19 cellular contexts compared by ENCODE assay signal in the genomic region with DNA sequence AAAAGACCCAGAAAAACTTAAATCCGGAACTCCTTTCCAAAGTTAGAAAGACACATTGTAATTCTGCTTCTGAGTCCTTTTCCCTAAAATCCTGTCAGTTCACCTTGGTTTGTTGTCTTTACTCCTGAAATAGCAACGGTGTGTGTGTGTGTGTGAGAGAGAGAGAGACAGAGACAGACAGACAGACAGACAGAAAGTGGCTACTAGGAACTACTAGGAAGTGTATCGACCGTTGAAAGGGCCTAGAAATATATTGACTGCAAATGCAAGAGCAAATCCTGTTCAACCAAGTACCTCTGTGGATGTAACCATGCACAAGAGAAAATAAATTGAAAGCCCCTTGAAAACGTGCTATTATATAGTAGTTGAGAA.
DNase-seq lines count a peak whose midpoint lies in the region; ATAC-seq and TF ChIP-seq lines count a peak whose summit lies in the region.
"Had no signal": no experiment of that assay in that cellular context is flagged by ENCODE, and none has a peak within 500 bp of the region (broad histone marks: within the 10 kb centered on the region; RNA-seq: fewer than 3 reads in every experiment).

No MANE protein-coding gene starts in this region.

- H3K14ac ChIP-seq in neuronal stem cell (ENCODE audit: low read length): no peak overlapping the region

- WGBS in liver: 25% methylated on average over 5 of the region's 5 CpGs
- no CpG with 5 or more reads among the region's 5 CpGs for WGBS in neuronal stem cell (ENCODE audit: extremely low coverage in 2 of 2, insufficient read length in 2 of 2, insufficient replicate concordance in 1 of 2), 2 donors

- no peak overlapping the region for H4K8ac ChIP-seq in neuronal stem cell (ENCODE audit: low read depth, low read length)

- no peaks in the 10 kb centered on the region for H3K27me3 ChIP-seq in endocrine pancreas (ENCODE audit: control insufficient read depth, insufficient read depth, low read length)
- no peaks in the 10 kb centered on the region for H3K27me3 ChIP-seq in liver (ENCODE audit: control insufficient read depth in 4 of 4, insufficient read depth in 4 of 4, low read length in 3 of 4)
- no peaks in the 10 kb centered on the region for H3K27me3 ChIP-seq in skeletal muscle tissue (ENCODE audit: control insufficient read depth in 3 of 3, insufficient read depth in 3 of 3, low read length in 3 of 3)
- H3K27me3 ChIP-seq in neuronal stem cell (ENCODE audit: control insufficient read depth in 3 of 3, insufficient read depth in 3 of 3, low read depth in 1 of 3, low read length in 3 of 3): no peaks in the 10 kb centered on the region
- H3K27me3 ChIP-seq: brain microvascular endothelial cell, spleen had no signal

- peak overlapping the region; percentile 54 for H3K4me3 ChIP-seq in endocrine pancreas (ENCODE audit: control insufficient read depth, insufficient read depth, low read length)
- peak overlapping the region; percentile 27 to 63 (median 42) for H3K4me3 ChIP-seq in liver (ENCODE audit: low read depth in 1 of 3, low read length in 3 of 3)
- peak overlapping the region; percentile 42 to 62 (median 61) for H3K4me3 ChIP-seq in skeletal muscle tissue (ENCODE audit: low read length in 3 of 3)
- H3K4me3 ChIP-seq in neuronal stem cell (ENCODE audit: low read length in 2 of 2): no peak overlapping the region
- H3K4me3 ChIP-seq: lower lobe of right lung, spleen had no signal

- TF ChIP-seq CTCF in HFFc6 (IDR thresholded peaks at IDR 0.05) (no peak), liver (IDR thresholded peaks at IDR 0.05; ENCODE audit: low read depth, low read length, missing input control) (no peak)

- H3K27ac ChIP-seq in liver (ENCODE audit: low read depth in 1 of 2, low read length in 2 of 2): peak overlapping the region; percentile 72 to 87
- peak overlapping the region; percentile 81 for H3K27ac ChIP-seq in skeletal muscle tissue (ENCODE audit: low read depth, low read length)
- no peak overlapping the region for H3K27ac ChIP-seq in neuronal stem cell (replicated peaks; ENCODE audit: low read length)
- H3K27ac ChIP-seq: brain microvascular endothelial cell, lower lobe of right lung, parathyroid adenoma, RWPE1, spleen had no signal

- H3K4me1 ChIP-seq in endocrine pancreas (ENCODE audit: control insufficient read depth, insufficient read depth, low read length): peaks cover 24% of the 10 kb centered on the region
- H3K4me1 ChIP-seq in liver (ENCODE audit: control insufficient read depth in 4 of 4, insufficient read depth in 4 of 4, low read length in 3 of 4): peaks cover 5 to 38% (median 29%) of the 10 kb centered on the region in 4 donors
- peaks cover 15 to 36% (median 22%) of the 10 kb centered on the region in 3 donors for H3K4me1 ChIP-seq in skeletal muscle tissue (ENCODE audit: control insufficient read depth in 3 of 3, insufficient read depth in 3 of 3, low read length in 3 of 3)
- peaks cover 7% of the 10 kb centered on the region in 2 donors for H3K4me1 ChIP-seq in neuronal stem cell (ENCODE audit: control insufficient read depth in 2 of 2, insufficient read depth in 1 of 2, low read depth in 1 of 2, low read length in 2 of 2)
- H3K4me1 ChIP-seq: lower lobe of right lung, parathyroid adenoma, spleen had no signal

- no peak overlapping the region for H3K23ac ChIP-seq in neuronal stem cell (ENCODE audit: low read depth, low read length, poor library complexity)

- H3K36me3 ChIP-seq in endocrine pancreas (ENCODE audit: control insufficient read depth, insufficient read depth, low read length) (no peaks in the 10 kb centered on the region), liver (ENCODE audit: control insufficient read depth in 4 of 4, insufficient read depth in 3 of 4, low read depth in 1 of 4, low read length in 3 of 4) (no peaks in the 10 kb centered on the region), skeletal muscle tissue (ENCODE audit: control insufficient read depth in 3 of 3, insufficient read depth in 3 of 3, low read length in 3 of 3) (no peaks in the 10 kb centered on the region), neuronal stem cell (replicated peaks in 1 of 2; ENCODE audit: control insufficient read depth in 2 of 2, insufficient read depth in 2 of 2, low read length in 2 of 2) (no peaks in the 10 kb centered on the region)
- H3K36me3 ChIP-seq: brain microvascular endothelial cell, lower lobe of right lung, spleen had no signal

- peaks cover 10% of the 10 kb centered on the region for H3K27me3 Mint-ChIP-seq in HFFc6 (ENCODE audit: insufficient read depth)
- H3K27me3 Mint-ChIP-seq in activated CD4-positive, alpha-beta T cell treated with anti-CD3 and anti-CD28 coated beads, Interleukin-2, amount 10 ng/mL, durations not matched to agents 24 days and 14 days: peaks cover 2% of the 10 kb centered on the region

- no peak overlapping the region for H2BK5ac ChIP-seq in neuronal stem cell (ENCODE audit: low read length)

- intact Hi-C loops in activated CD4-positive, alpha-beta T cell treated with anti-CD3 and anti-CD28 coated beads, Interleukin-2, amount 10 ng/mL, durations not matched to agents 24 days and 14 days (cut with micrococcal nuclease): no loop called here

- H3K18ac ChIP-seq in neuronal stem cell (ENCODE audit: low read length): no peak overlapping the region

- ATAC-seq in GM19324 (IDR thresholded peaks at IDR 0.05; ENCODE audit: low FRiP score, unreplicated experiment): no peak
- ATAC-seq: activated CD4-positive, alpha-beta T cell treated with anti-CD3 and anti-CD28 coated beads for 36 hours had no signal

- H3K4me1 Mint-ChIP-seq in HFFc6 (ENCODE audit: low read depth): 0 out of 2 replicates have a peak, but pooled peaks cover 4% of the 10 kb centered on the region
- no peaks in the 10 kb centered on the region for H3K4me1 Mint-ChIP-seq in activated CD4-positive, alpha-beta T cell treated with anti-CD3 and anti-CD28 coated beads, Interleukin-2, amount 10 ng/mL, durations not matched to agents 24 days and 14 days
- H3K4me1 Mint-ChIP-seq: activated CD4-positive, alpha-beta T cell treated with anti-CD3 and anti-CD28 coated beads for 36 hours had no signal

- no peak overlapping the region for H4K91ac ChIP-seq in neuronal stem cell (ENCODE audit: low read depth, low read length, poor library complexity)

- no peaks in the 10 kb centered on the region for H3K9me3 Mint-ChIP-seq in HFFc6
- no peaks in the 10 kb centered on the region for H3K9me3 Mint-ChIP-seq in activated CD4-positive, alpha-beta T cell treated with anti-CD3 and anti-CD28 coated beads, Interleukin-2, amount 10 ng/mL, durations not matched to agents 24 days and 14 days
- H3K9me3 Mint-ChIP-seq: activated T-helper 2 cell treated with anti-CD3 and anti-CD28 coated beads, Interferon-gamma antibody, Interleukin-2, Interleukin-4, amounts not matched to agents 10 μg/mL and 5 μg/mL and 100 μg/mL, durations not matched to agents 14 hours and 24 hours and 36 hours had no signal

- H3K4me2 ChIP-seq in neuronal stem cell (ENCODE audit: insufficient read depth, low read length, poor library complexity, severe bottlenecking): no peak overlapping the region

- no peaks in the 10 kb centered on the region for H3K79me1 ChIP-seq in neuronal stem cell (ENCODE audit: low read depth, low read length)

- no peaks in the 10 kb centered on the region for H3K9me3 ChIP-seq in endocrine pancreas (ENCODE audit: control insufficient read depth, low read length)
- H3K9me3 ChIP-seq in liver (ENCODE audit: control insufficient read depth in 4 of 4, low read length in 3 of 4): no peaks in the 10 kb centered on the region
- H3K9me3 ChIP-seq in skeletal muscle tissue (ENCODE audit: control insufficient read depth in 3 of 3, low read length in 3 of 3): no peaks in the 10 kb centered on the region
- H3K9me3 ChIP-seq in neuronal stem cell (replicated peaks in 1 of 2; ENCODE audit: control insufficient read depth in 2 of 2, insufficient read depth in 1 of 2, low read depth in 1 of 2, low read length in 2 of 2): no peaks in the 10 kb centered on the region
- H3K9me3 ChIP-seq: lower lobe of right lung, spleen had no signal

- no peak overlapping the region for H2AFZ ChIP-seq in neuronal stem cell (ENCODE audit: low read length)
- H2AFZ ChIP-seq: parathyroid adenoma had no signal

- no peak overlapping the region for H2BK15ac ChIP-seq in neuronal stem cell (ENCODE audit: low read length)

- H3K36me3 Mint-ChIP-seq in HFFc6 (ENCODE audit: low read depth): no peaks in the 10 kb centered on the region
- no peaks in the 10 kb centered on the region for H3K36me3 Mint-ChIP-seq in activated CD4-positive, alpha-beta T cell treated with anti-CD3 and anti-CD28 coated beads, Interleukin-2, amount 10 ng/mL, durations not matched to agents 24 days and 14 days (ENCODE audit: low read depth)

- H2AK5ac ChIP-seq in neuronal stem cell (ENCODE audit: low read depth, low read length): no peak overlapping the region

- no peak overlapping the region for H2BK120ac ChIP-seq in neuronal stem cell (ENCODE audit: low read depth, low read length)

- peak in 1 of 2 donors; percentile 10 for TF ChIP-seq RAD21 in liver (IDR thresholded peaks at IDR 0.05)

- H3K9ac ChIP-seq in endocrine pancreas (ENCODE audit: control insufficient read depth, insufficient read depth, low read length) (no peak overlapping the region), liver (ENCODE audit: low read depth in 1 of 2, low read length in 2 of 2) (peak overlapping the region; percentile 60 to 62), skeletal muscle tissue (ENCODE audit: low read depth in 1 of 3, low read length in 3 of 3) (peak overlapping the region; percentile 61 to 65 (median 65)), neuronal stem cell (ENCODE audit: low read depth, low read length, poor library complexity) (no peak overlapping the region)
- H3K9ac ChIP-seq: parathyroid adenoma had no signal

- H3K4ac ChIP-seq in neuronal stem cell (ENCODE audit: low read length): no peak overlapping the region

- H2BK12ac ChIP-seq in neuronal stem cell (ENCODE audit: low read length): no peak overlapping the region

- peak overlapping the region; percentile 15; the same call in 1 of the 2 replicates for H3K4me3 Mint-ChIP-seq in HFFc6
- no peak overlapping the region for H3K4me3 Mint-ChIP-seq in activated CD4-positive, alpha-beta T cell treated with anti-CD3 and anti-CD28 coated beads, Interleukin-2, amount 10 ng/mL, durations not matched to agents 24 days and 14 days
- H3K4me3 Mint-ChIP-seq: activated CD4-positive, alpha-beta T cell treated with anti-CD3 and anti-CD28 coated beads for 36 hours had no signal

- DNase-seq in HFFc6: no peak
- DNase-seq in neuronal stem cell (ENCODE audit: low spot score): no peak
- DNase-seq in activated CD4-positive, alpha-beta T cell treated with anti-CD3 and anti-CD28 coated beads, Interleukin-2, amount 10 ng/mL, durations not matched to agents 24 days and 14 days: no peak
- DNase-seq: activated CD4-positive, alpha-beta T cell treated with anti-CD3 and anti-CD28 coated beads for 36 hours; brain microvascular endothelial cell; erythroblast; lower lobe of right lung; NCI-H1694 treated with DMSO at 0.1 percent for 48 hours; NCI-H446; spleen; stimulated activated CD8-positive, alpha-beta memory T cell treated with anti-CD3 and anti-CD28 coated beads, Interleukin-4, amount 100 ng/mL, for 48 hours; substantia nigra had no signal

- no peak overlapping the region for H3K27ac Mint-ChIP-seq in HFFc6
- H3K27ac Mint-ChIP-seq in activated CD4-positive, alpha-beta T cell treated with anti-CD3 and anti-CD28 coated beads, Interleukin-2, amount 10 ng/mL, durations not matched to agents 24 days and 14 days: no peak overlapping the region
- H3K27ac Mint-ChIP-seq: activated CD4-positive, alpha-beta T cell treated with anti-CD3 and anti-CD28 coated beads for 36 hours; activated T-helper 2 cell treated with anti-CD3 and anti-CD28 coated beads, Interferon-gamma antibody, Interleukin-2, Interleukin-4, amounts not matched to agents 10 μg/mL and 5 μg/mL and 100 μg/mL, durations not matched to agents 14 hours and 24 hours and 36 hours had no signal

Comparison
In these comparisons a context has a peak if more than half of its experiments do, and no peak if none do; other contexts are left out.
1. H3K4me3 ChIP-seq: peak in endocrine pancreas (single experiment), liver (3 of 3) and skeletal muscle tissue (3 of 3); none in neuronal stem cell (0 of 2).
2. H3K9ac ChIP-seq: peak in liver (2 of 2) and skeletal muscle tissue (3 of 3); none in endocrine pancreas (single experiment) and neuronal stem cell (single experiment).